1 cellular context compared by ENCODE assay signal in genomic region chr3:31508452-31509146, GRCh38.
TF ChIP-seq lines count a peak whose summit lies in the region.

No MANE protein-coding gene starts in this region.

TF ChIP-seq in K562, 482 proteins besides CTCF, POLR2A, EP300 and RAD21:
- no peak for TF ChIP-seq YBX1 (IDR thresholded peaks at IDR 0.05)
- no peak for TF ChIP-seq MTA3 (IDR thresholded peaks at IDR 0.05; ENCODE audit: borderline replicate concordance)
- no peak for TF ChIP-seq IRF1 (CRISPR knock-in tag; IDR thresholded peaks at IDR 0.05; ENCODE audit: borderline replicate concordance)
- TF ChIP-seq ARNT (IDR thresholded peaks at IDR 0.05): no peak
- peak; percentile 59; the same call in 1 of the 2 replicates for TF ChIP-seq SPI1 (IDR thresholded peaks at IDR 0.05; ENCODE audit: borderline replicate concordance, low read depth, low read length)
- TF ChIP-seq ZNF263 (CRISPR knock-in tag; IDR thresholded peaks at IDR 0.05; ENCODE audit: borderline replicate concordance): no peak
- no peak for TF ChIP-seq MTA2 (IDR thresholded peaks at IDR 0.05; ENCODE audit: low read depth)
